23 cellular contexts compared by ENCODE assay signal in the genomic region with DNA sequence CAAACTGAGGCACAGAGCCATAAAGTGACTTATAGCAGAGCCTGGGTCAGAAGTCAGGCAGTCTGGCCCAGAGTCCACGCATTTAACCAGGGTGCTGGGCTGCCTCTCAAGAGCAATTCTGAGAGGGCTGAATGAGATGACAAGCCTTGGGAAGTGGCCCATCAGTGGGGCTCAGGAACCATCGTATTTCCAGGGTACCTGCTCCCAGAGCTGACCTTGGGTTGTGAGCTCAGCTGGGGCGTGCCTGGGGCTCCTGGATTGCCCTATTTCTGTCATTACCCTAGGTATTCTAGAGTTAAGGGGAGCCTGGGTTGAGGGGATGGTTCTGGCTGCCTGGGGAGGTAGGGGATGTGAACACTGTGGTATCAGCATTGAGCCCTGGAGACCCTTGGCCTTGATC. TPM values are rescaled to one million over a fixed set of nuclear protein-coding genes. Genes with fewer than 3 reads are reported as not detected.
DNase-seq lines count a peak whose midpoint lies in the region; ATAC-seq and TF ChIP-seq lines count a peak whose summit lies in the region.
"Had no signal": no experiment of that assay in that cellular context is flagged by ENCODE, and none has a peak within 500 bp of the region (broad histone marks: within the 10 kb centered on the region; RNA-seq: fewer than 3 reads in every experiment).

No MANE protein-coding gene starts in this region.

- no peaks in the 10 kb centered on the region for H3K27me3 ChIP-seq in RWPE2 (ENCODE audit: insufficient read depth, poor library complexity, severe bottlenecking)
- H3K27me3 ChIP-seq: Peyer's patch, SJSA1 had no signal

- no peak for ATAC-seq in left cardiac atrium
- ATAC-seq in RWPE2 (ENCODE audit: low read depth) = no peak
- ATAC-seq: Right ventricle myocardium inferior had no signal

- TF ChIP-seq CTCF in RWPE2 (IDR thresholded peaks at IDR 0.05; ENCODE audit: poor library complexity, severe bottlenecking) = no peak

- DNase-seq in cardiac septum (ENCODE audit: low spot score) = peak; percentile 33
- no peak for DNase-seq in left cardiac atrium
- DNase-seq in RWPE2 (ENCODE audit: low spot score) = peak; percentile 9
- peak; percentile 43 for DNase-seq in mesenteric fat pad (ENCODE audit: low spot score)
- DNase-seq in dermis blood vessel endothelial cell = no peak
- DNase-seq in glomerular visceral epithelial cell (ENCODE audit: extremely low spot score) = no peak
- no peak for DNase-seq in substantia nigra (lab: John Stamatoyannopoulos, UW)
- DNase-seq: COR-L47, DMS79, KBM-7, MM.1S, NCI-H1048, NCI-H1417 treated with DMSO at 0.1 percent for 48 hours, NCI-H187, NCI-H446, NCI-H526 had no signal

- peaks cover 13% of the 10 kb centered on the region for H3K4me1 ChIP-seq in RWPE2 (ENCODE audit: insufficient read depth, poor library complexity, severe bottlenecking)
- H3K4me1 ChIP-seq: Peyer's patch, SJSA1 had no signal

- no peaks in the 10 kb centered on the region for H3K36me3 ChIP-seq in RWPE2 (ENCODE audit: low read depth)
- H3K36me3 ChIP-seq: Peyer's patch, SJSA1 had no signal

- H3K4me3 ChIP-seq in RWPE2 (ENCODE audit: severe bottlenecking) = no peak overlapping the region
- H3K4me3 ChIP-seq: A549, Peyer's patch, SJSA1 had no signal

- H3K27ac ChIP-seq in RWPE2 (ENCODE audit: poor library complexity, severe bottlenecking) (no peak overlapping the region), substantia nigra (ENCODE audit: low read depth, low read length, poor library complexity, severe bottlenecking) (no peak overlapping the region)
- H3K27ac ChIP-seq: A549, Peyer's patch, SJSA1 had no signal

- intact Hi-C loops in cardiac septum (cut with DNase I) (no loop called here), left cardiac atrium (cut with DNase I) (no loop called here)

- no peaks in the 10 kb centered on the region for H3K9me3 ChIP-seq in RWPE2 (ENCODE audit: severe bottlenecking)
- H3K9me3 ChIP-seq: A549, Peyer's patch, SJSA1 had no signal

RNA-seq across cellular contexts. Expression of gene LGR6, which starts 49.4 kb away (rescaled TPM):
- total RNA-seq in cardiac septum (0.86 TPM), left cardiac atrium (1 to 10 TPM; 6.0 to 6.1 TPM), mesenteric fat pad (0.35 TPM), dermis blood vessel endothelial cell (not detected in 2 replicates)
- total RNA-seq: B cell, H4, OCI-LY7, SJSA1 had no signal

Comparison
In these comparisons a context has a peak if more than half of its experiments do, and no peak if none do; other contexts are left out.
1. DNase-seq: peak in cardiac septum (single experiment), RWPE2 (single experiment) and mesenteric fat pad (single experiment); none in left cardiac atrium (single experiment), dermis blood vessel endothelial cell (single experiment), glomerular visceral epithelial cell (single experiment) and substantia nigra (0 of 49).